In genomic region chr15:27481768-27482167, GRCh38 we compare ENCODE assay signal across 25 cellular contexts.
A peak's percentile ranks its signal among the peaks of the same experiment; 100 is the strongest.
DNase-seq lines count a peak whose midpoint lies in the region; FAIRE-seq and TF ChIP-seq lines count a peak whose summit lies in the region.
"Had no signal": no experiment of that assay in that cellular context is flagged by ENCODE, and none has a peak within 500 bp of the region (broad histone marks: within the 10 kb centered on the region; RNA-seq: fewer than 3 reads in every experiment).

No MANE protein-coding gene starts in this region.

- H3K79me1 ChIP-seq in H9 (ENCODE audit: insufficient read depth, low read depth, low read length, poor library complexity, severe bottlenecking) (no peaks in the 10 kb centered on the region), H1 (ENCODE audit: low read depth, low read length) (no peaks in the 10 kb centered on the region)

- H2BK15ac ChIP-seq in H9 (ENCODE audit: low read depth, low read length) (no peak overlapping the region), H1 (ENCODE audit: low read length) (no peak overlapping the region)

- no peak overlapping the region for H3T11ph ChIP-seq in H9 (ENCODE audit: low read length)

- H3K4me3 Mint-ChIP-seq in H9: peak overlapping the region in 1 of 2 experiments; percentile 26; a peak in 1 of 5 replicates
- no peak overlapping the region for H3K4me3 Mint-ChIP-seq in neural progenitor cell
- H3K4me3 Mint-ChIP-seq: CD4-positive, CD25-positive, alpha-beta regulatory T cell had no signal

- H3K9me3 ChIP-seq in H9 (ENCODE audit: control insufficient read depth, low read depth, low read length) (no peaks in the 10 kb centered on the region), H1 (ENCODE audit: insufficient read depth in 2 of 2, low read depth in 1 of 2, low read length in 1 of 2) (peaks cover 5 to 7% of the 10 kb centered on the region in 2 experiments; a peak in 3 of 4 replicates), iPS-18a (ENCODE audit: control insufficient read depth, low read depth, low read length) (no peaks in the 10 kb centered on the region), neural progenitor cell (ENCODE audit: low read depth) (no peaks in the 10 kb centered on the region)
- H3K9me3 ChIP-seq: BLaER1, Peyer's patch, SK-N-SH had no signal

- H3K27me3 ChIP-seq in H9 (ENCODE audit: insufficient read depth, low read length): no peaks in the 10 kb centered on the region
- H3K27me3 ChIP-seq in H1 (replicated peaks in 1 of 4; ENCODE audit: control insufficient read depth in 3 of 4, extremely low read depth in 1 of 4, insufficient read depth in 3 of 4, low read length in 3 of 4): no peaks in the 10 kb centered on the region
- no peaks in the 10 kb centered on the region for H3K27me3 ChIP-seq in iPS-18a (ENCODE audit: control insufficient read depth, insufficient read depth, low read length)
- H3K27me3 ChIP-seq in neural progenitor cell: no peaks in the 10 kb centered on the region
- H3K27me3 ChIP-seq: BLaER1, Peyer's patch had no signal

- no peak overlapping the region for H2BK20ac ChIP-seq in H9 (ENCODE audit: low read depth, low read length, poor library complexity, severe bottlenecking)
- no peak overlapping the region for H2BK20ac ChIP-seq in H1 (ENCODE audit: low read length)

- H3K4me3 ChIP-seq in H1 (ENCODE audit: extremely low read depth in 1 of 4, insufficient read depth in 2 of 4, low read depth in 3 of 4, low read length in 4 of 4): peak overlapping the region in 1 of 4 experiments; percentile 35; a peak in 1 of 8 replicates
- peak overlapping the region; percentile 45 for H3K4me3 ChIP-seq in iPS-18a (ENCODE audit: low read length)
- H3K4me3 ChIP-seq in neural progenitor cell: no peak overlapping the region
- H3K4me3 ChIP-seq: BLaER1, GM23248, Peyer's patch had no signal

- H3K18ac ChIP-seq in H9 (ENCODE audit: insufficient read length, low read depth, low read length) (no peak overlapping the region), H1 (ENCODE audit: extremely low read depth, low read length) (no peak overlapping the region)

- H3K56ac ChIP-seq in H9 (ENCODE audit: insufficient read length, low read depth, low read length) (no peak overlapping the region), H1 (replicated peaks; ENCODE audit: insufficient read length, low read depth, low read length) (no peak overlapping the region)

- peak; percentile 94 for FAIRE-seq in H1 (lab: Jason Lieb, UNC)
- FAIRE-seq: A204.1 had no signal

- POLR2A ChIA-PET in H1 (lab: Charles Lee; ENCODE audit: partially characterized antibody): no interaction called here

- no peak overlapping the region for H3K23ac ChIP-seq in H9 (ENCODE audit: insufficient read length, low read depth, low read length)
- no peak overlapping the region for H3K23ac ChIP-seq in H1 (ENCODE audit: insufficient read length)

- peak overlapping the region; percentile 4 for H3K4me2 ChIP-seq in H9 (ENCODE audit: insufficient read depth, insufficient read length, low read length)
- H3K4me2 ChIP-seq in H1 (ENCODE audit: insufficient read depth in 1 of 2, low read depth in 2 of 2, low read length in 2 of 2): peak overlapping the region; percentile 55 to 60
- peak overlapping the region; percentile 14 for H3K4me2 ChIP-seq in neural progenitor cell
- H3K4me2 ChIP-seq: BLaER1, KMS-11, SK-N-SH had no signal

- no peak overlapping the region for H2AFZ ChIP-seq in H9 (ENCODE audit: low read length)
- no peak overlapping the region for H2AFZ ChIP-seq in H1 (ENCODE audit: low read length)
- no peak overlapping the region for H2AFZ ChIP-seq in neural progenitor cell (replicated peaks)
- H2AFZ ChIP-seq: GM23248 had no signal

- H2BK120ac ChIP-seq in H9 (ENCODE audit: low read depth, low read length, poor library complexity, severe bottlenecking) (no peak overlapping the region), H1 (replicated peaks; ENCODE audit: low read depth, low read length) (no peak overlapping the region)

- H3K9ac ChIP-seq in H9 (ENCODE audit: extremely low read depth, insufficient read length, low read length) (no peak overlapping the region), H1 (replicated peaks in 1 of 4; ENCODE audit: extremely low read depth in 1 of 4, low read depth in 3 of 4, low read length in 3 of 4) (no peak overlapping the region), iPS-18a (ENCODE audit: low read length) (peak overlapping the region; percentile 18), neural progenitor cell (no peak overlapping the region)
- H3K9ac ChIP-seq: BLaER1, GM23248, KMS-11, SK-N-SH had no signal

- H4K8ac ChIP-seq in H9 (replicated peaks; ENCODE audit: insufficient read length, low read depth, low read length) (no peak overlapping the region), H1 (ENCODE audit: extremely low read depth, insufficient read depth, low read length) (no peak overlapping the region)

- H3K27me3 Mint-ChIP-seq in H9 (ENCODE audit: low read depth) (peaks cover 2% of the 10 kb centered on the region), neural progenitor cell (ENCODE audit: insufficient read depth, low read depth) (peaks cover 2% of the 10 kb centered on the region)
- H3K27me3 Mint-ChIP-seq: CD4-positive, CD25-positive, alpha-beta regulatory T cell; IgD-negative memory B cell had no signal

- TF ChIP-seq POLR2A in H1 (IDR thresholded peaks at IDR 0.05; ENCODE audit: control extremely low read depth in 1 of 2, low read depth in 2 of 2, low read length in 2 of 2): no peak

- peak; percentile 62 for DNase-seq in H9
- peak in 1 of 2 experiments; percentile 50 for DNase-seq in H1 (ENCODE audit: low read depth in 1 of 2, low spot score in 2 of 2)
- DNase-seq in neural progenitor cell (ENCODE audit: low spot score): peak; percentile 51
- DNase-seq in superior temporal gyrus (ENCODE audit: extremely low spot score): no peak
- DNase-seq in NCI-H1417 (lab: John Stamatoyannopoulos, UW): no peak
- DNase-seq in NCI-H345 treated with DMSO at 0.1 percent for 48 hours (lab: John Stamatoyannopoulos, UW; ENCODE audit: unreplicated experiment): no peak
- DNase-seq: CD4-positive, CD25-positive, alpha-beta regulatory T cell; DMS153; DND-41; GM23248; MM.1S; NCI-H1694; NCI-H2029 treated with DMSO at 0.1 percent for 48 hours; NCI-H2227 treated with DMSO at 0.1 percent for 48 hours; NCI-H510A; NCI-H69; Peyer's patch; SIG-M5; SK-N-SH; SW 1271 had no signal

- H3K36me3 ChIP-seq in H1 (ENCODE audit: control insufficient read depth in 2 of 4, insufficient read depth in 4 of 4, low read length in 3 of 4) (no peaks in the 10 kb centered on the region), iPS-18a (ENCODE audit: control insufficient read depth, low read depth, low read length) (no peaks in the 10 kb centered on the region), neural progenitor cell (no peaks in the 10 kb centered on the region)
- H3K36me3 ChIP-seq: BLaER1, Peyer's patch had no signal

- no CpG with 5 or more reads among the region's 4 CpGs for WGBS in H9 (ENCODE audit: extremely low coverage, insufficient read length, low lambda C conversion rate)
- 6% methylated on average over 4 of the region's 4 CpGs; no CpG with 5 or more reads in 1 of the 2 experiments for WGBS in H1 (ENCODE audit: extremely low coverage in 1 of 2, insufficient coverage in 1 of 2, insufficient read length in 1 of 2, insufficient replicate concordance in 2 of 2, low coverage in 1 of 2, low lambda C conversion rate in 2 of 2, missing lambda C conversion rate in 1 of 2), 2 experiments

- no peak overlapping the region for H4K5ac ChIP-seq in H9 (ENCODE audit: insufficient read length, low read depth, low read length)
- H4K5ac ChIP-seq in H1 (ENCODE audit: insufficient read length, low read depth, low read length): no peak overlapping the region

- H3K23me2 ChIP-seq in H9 (ENCODE audit: insufficient read length, low read depth, low read length, poor library complexity, severe bottlenecking): no peaks in the 10 kb centered on the region
- 0 out of 2 replicates have a peak, but pooled peaks cover 2% of the 10 kb centered on the region for H3K23me2 ChIP-seq in H1 (ENCODE audit: low read depth, low read length)

- H3K9me3 Mint-ChIP-seq in H9 (peaks cover 9% of the 10 kb centered on the region in 2 experiments; a peak in 4 of 5 replicates), neural progenitor cell (peaks cover 3% of the 10 kb centered on the region)

- no peak overlapping the region for H4K91ac ChIP-seq in H9 (ENCODE audit: insufficient read length, low read depth, low read length)
- H4K91ac ChIP-seq in H1 (replicated peaks; ENCODE audit: insufficient read length, low read length): no peak overlapping the region

- no peak overlapping the region for H2BK12ac ChIP-seq in H9 (ENCODE audit: insufficient read length, low read depth, low read length)
- H2BK12ac ChIP-seq in H1 (ENCODE audit: low read depth, low read length): no peak overlapping the region

- H3K27ac Mint-ChIP-seq in H9 (peak overlapping the region in 1 of 3 experiments; percentile 51; a peak in 2 of 7 replicates), neural progenitor cell (no peak overlapping the region)
- H3K27ac Mint-ChIP-seq: CD4-positive, CD25-positive, alpha-beta regulatory T cell; IgD-negative memory B cell had no signal

- H2BK5ac ChIP-seq in H9 (ENCODE audit: insufficient read length, low read length): no peak overlapping the region
- H2BK5ac ChIP-seq in H1 (ENCODE audit: low read depth, low read length): no peak overlapping the region

- H3K4me1 ChIP-seq in H9 (ENCODE audit: insufficient read depth, low read length) (peaks cover 14% of the 10 kb centered on the region; the same call in 1 of the 2 replicates), H1 (replicated peaks in 1 of 4; ENCODE audit: control insufficient read depth in 3 of 4, insufficient read depth in 4 of 4, low read length in 3 of 4) (peaks cover 0 to 13% (median 5%) of the 10 kb centered on the region in 4 experiments; a peak in 5 of 7 replicates), iPS-18a (ENCODE audit: control insufficient read depth, low read depth, low read length) (peaks cover 29% of the 10 kb centered on the region), neural progenitor cell (peaks cover 15% of the 10 kb centered on the region)
- H3K4me1 ChIP-seq: Peyer's patch had no signal

- peaks cover 7% of the 10 kb centered on the region for H3F3A ChIP-seq in neural progenitor cell (ENCODE audit: low read depth)

- H3K14ac ChIP-seq in H9 (ENCODE audit: insufficient read depth, low read length): no peak overlapping the region
- no peak overlapping the region for H3K14ac ChIP-seq in H1 (ENCODE audit: insufficient read length)

- H2AK5ac ChIP-seq in H9 (ENCODE audit: insufficient read length, low read length): no peak overlapping the region
- H2AK5ac ChIP-seq in H1 (ENCODE audit: low read depth, low read length): no peak overlapping the region

- H3K36me3 Mint-ChIP-seq in H9 (ENCODE audit: insufficient read depth in 1 of 3, low read depth in 3 of 3) (peaks cover 0 to 11% (median 7%) of the 10 kb centered on the region in 3 experiments; a peak in 4 of 7 replicates), neural progenitor cell (no peaks in the 10 kb centered on the region)
- H3K36me3 Mint-ChIP-seq: CD4-positive, CD25-positive, alpha-beta regulatory T cell; IgD-negative memory B cell had no signal

- no peak overlapping the region for H3K27ac ChIP-seq in H9 (ENCODE audit: insufficient read length, low read depth, low read length)
- H3K27ac ChIP-seq in H1 (ENCODE audit: low read depth, low read length): no peak overlapping the region
- no peak overlapping the region for H3K27ac ChIP-seq in iPS-18a (ENCODE audit: low read length)
- no peak overlapping the region for H3K27ac ChIP-seq in neural progenitor cell
- H3K27ac ChIP-seq: BLaER1, GM23248, KMS-11, Peyer's patch had no signal

- TF ChIP-seq CTCF in H9 (conservative IDR thresholded peaks at IDR 0.05) (peak; percentile 14; the same call in 1 of the 3 replicates), H1 (IDR thresholded peaks at IDR 0.05; ENCODE audit: control extremely low read depth in 1 of 3, insufficient read depth in 1 of 3, low read depth in 1 of 3, low read length in 3 of 3) (peak in 1 of 3 experiments; percentile 8; a peak in 1 of 4 replicates), neural progenitor cell (IDR thresholded peaks at IDR 0.05) (no peak)

- H3K79me2 ChIP-seq in H9 (ENCODE audit: insufficient read depth, low read length) (no peaks in the 10 kb centered on the region), H1 (ENCODE audit: control insufficient read depth in 1 of 2, insufficient read depth in 2 of 2, low read length in 2 of 2) (no peaks in the 10 kb centered on the region), neural progenitor cell (ENCODE audit: low read depth) (no peaks in the 10 kb centered on the region)

- H3K4me1 Mint-ChIP-seq in H9 (peaks cover 31 to 33% of the 10 kb centered on the region in 2 experiments), neural progenitor cell (peaks cover 16% of the 10 kb centered on the region)
- H3K4me1 Mint-ChIP-seq: CD4-positive, CD25-positive, alpha-beta regulatory T cell; IgD-negative memory B cell had no signal

- H3K4ac ChIP-seq in H9 (ENCODE audit: low read depth, low read length): no peak overlapping the region
- H3K4ac ChIP-seq in H1 (replicated peaks; ENCODE audit: insufficient read length, low read depth, low read length): no peak overlapping the region

- no peaks in the 10 kb centered on the region for H4K20me1 ChIP-seq in H9 (ENCODE audit: control insufficient read depth, insufficient read depth, insufficient read length)
- H4K20me1 ChIP-seq in H1 (replicated peaks in 1 of 2; ENCODE audit: control insufficient read depth in 1 of 2, insufficient read depth in 2 of 2, low read length in 2 of 2): no peaks in the 10 kb centered on the region
- H4K20me1 ChIP-seq in neural progenitor cell (ENCODE audit: low read depth): no peaks in the 10 kb centered on the region
- H4K20me1 ChIP-seq: BLaER1 had no signal

- CTCF ChIA-PET in H1 (lab: Charles Lee; ENCODE audit: partially characterized antibody): interaction anchor here (0.9 kb wide), 1 partner anchor 95 kb away, joined by 3 read pairs; no protein-coding TSS in a partner anchor

- TF ChIP-seq RAD21 in H1 (IDR thresholded peaks at IDR 0.05 in 1 of 2, conservative IDR thresholded peaks at IDR 0.05 in 1 of 2; ENCODE audit: low read depth in 2 of 2, low read length in 2 of 2): peak in 1 of 2 experiments; percentile 41; a peak in 2 of 4 replicates

- no peak for TF ChIP-seq EP300 in H1 (IDR thresholded peaks at IDR 0.05; ENCODE audit: borderline replicate concordance in 1 of 2, low read depth in 2 of 2, low read length in 2 of 2)

Comparison
In these comparisons a context has a peak if more than half of its experiments do, and no peak if none do; other contexts are left out.
1. DNase-seq: peak in H9 (single experiment) and neural progenitor cell (single experiment); none in superior temporal gyrus (single experiment), NCI-H1417 (0 of 3) and NCI-H345 treated with DMSO at 0.1 percent for 48 hours (single experiment).
2. H3K4me2 ChIP-seq: peak in every context shown above with its lines; median percentile 58 in H1; 14 in neural progenitor cell; 4 in H9.